In genomic region chr4:3818390-3818789, GRCh38 we compare ENCODE assay signal across 11 cellular contexts. TPM values are rescaled to one million over a fixed set of nuclear protein-coding genes. Genes with fewer than 3 reads are reported as not detected.
DNase-seq lines count a peak whose midpoint lies in the region; FAIRE-seq and TF ChIP-seq lines count a peak whose summit lies in the region.
"Not testable (repeated sequence)": the region's sequence is repeated elsewhere in the genome, so short reads cannot be mapped to it uniquely, and the experiment has no call there.
"Had no signal": no experiment of that assay in that cellular context is flagged by ENCODE, and none has a peak within 500 bp of the region (broad histone marks: within the 10 kb centered on the region; RNA-seq: fewer than 3 reads in every experiment).

No MANE protein-coding gene starts in this region.

- POLR2A ChIA-PET in Caco-2 (lab: Charles Lee); HEK293 (lab: Yijun Ruan, JAX): not testable (repeated sequence)

- not testable (repeated sequence) for H3K4me3 Mint-ChIP-seq in Caco-2 (ENCODE audit: unreplicated experiment); endodermal cell

- H3K27me3 ChIP-seq in Caco-2 (replicated peaks; ENCODE audit: control insufficient read depth, insufficient read depth, low read length); endodermal cell (ENCODE audit: control insufficient read depth, insufficient read depth, low read length, poor library complexity, severe bottlenecking): not testable (repeated sequence)

- H3K4me1 Mint-ChIP-seq in Caco-2 (ENCODE audit: low read depth, unreplicated experiment): peaks cover 20% of the 10 kb centered on the region
- H3K4me1 Mint-ChIP-seq in endodermal cell: peaks cover 20% of the 10 kb centered on the region

- not testable (repeated sequence) for H3K9me3 Mint-ChIP-seq in Caco-2 (ENCODE audit: unreplicated experiment); endodermal cell

- H3K4me3 ChIP-seq in Caco-2 (ENCODE audit: low read depth, low read length); HEK293 (ENCODE audit: low read depth, low read length); endodermal cell (ENCODE audit: low read length); kidney (ENCODE audit: low read length in 2 of 2): not testable (repeated sequence)

- H3K27ac ChIP-seq in HEK293 (ENCODE audit: extremely low read depth, low read depth, low read length); endodermal cell (ENCODE audit: low read depth, low read length); kidney (ENCODE audit: low read depth in 2 of 2, low read length in 2 of 2): not testable (repeated sequence)

- TF ChIP-seq CTCF in Caco-2 (IDR thresholded peaks at IDR 0.05; ENCODE audit: insufficient read depth in 1 of 2, low read depth in 1 of 2, low read length in 1 of 2, severe bottlenecking in 1 of 2, unreplicated experiment in 1 of 2); HEK293 (tag by site-specific recombination; IDR thresholded peaks at IDR 0.05); endodermal cell (conservative IDR thresholded peaks at IDR 0.05); kidney (IDR thresholded peaks at IDR 0.05; ENCODE audit: borderline replicate concordance, extremely low read depth, insufficient read depth): not testable (repeated sequence)

- CTCF ChIA-PET in Caco-2 (lab: Charles Lee); HEK293 (lab: Yijun Ruan, JAX): not testable (repeated sequence)

- DNase-seq in Caco-2: not testable (repeated sequence)
- DNase-seq in NCI-H2171 treated with DMSO at 0.1 percent for 48 hours (lab: John Stamatoyannopoulos, UW) (peak; percentile 93), NCI-H69 (lab: John Stamatoyannopoulos, UW) (peak; percentile 5), NCI-H82 treated with DMSO at 0.1 percent for 48 hours (lab: John Stamatoyannopoulos, UW; ENCODE audit: unreplicated experiment) (peak; percentile 75), endodermal cell (peak; percentile 65), kidney (peak; percentile 7), posterior vena cava (ENCODE audit: low spot score) (peak; percentile 8)

- WGBS in endodermal cell (ENCODE audit: insufficient coverage in 1 of 2, insufficient read length in 1 of 2), 2 experiments: 75 to 89% methylated on average over 3 to 4 of the region's 4 CpGs

- H3K27me3 Mint-ChIP-seq in Caco-2 (ENCODE audit: insufficient read depth, unreplicated experiment): not testable (repeated sequence)
- H3K27me3 Mint-ChIP-seq in endodermal cell (ENCODE audit: insufficient read depth): peaks cover 29% of the 10 kb centered on the region

- H3K36me3 ChIP-seq in Caco-2 (ENCODE audit: control insufficient read depth, insufficient read depth, low read length); HEK293 (ENCODE audit: control insufficient read depth in 2 of 2, insufficient read depth in 1 of 2, low read length in 2 of 2); endodermal cell (ENCODE audit: control insufficient read depth, insufficient read depth, low read length); kidney (ENCODE audit: control insufficient read depth in 1 of 2, insufficient read depth in 2 of 2, low read length in 2 of 2): not testable (repeated sequence)

- intact Hi-C loops in Caco-2 (cut with micrococcal nuclease; ENCODE audit: unreplicated experiment); kidney (cut with DNase I); posterior vena cava (cut with DNase I): not testable (repeated sequence)

- FAIRE-seq in kidney (lab: Jason Lieb, UNC): not testable (repeated sequence)

- H3K36me3 Mint-ChIP-seq in Caco-2 (ENCODE audit: insufficient read depth, unreplicated experiment); endodermal cell (ENCODE audit: low read depth): not testable (repeated sequence)

- BruUV-seq in Caco-2 (replicated peaks; lab: Mats Ljungman, UMichigan): not testable (repeated sequence)

- not testable (repeated sequence) for H3K9me3 ChIP-seq in Caco-2; HEK293 (ENCODE audit: control insufficient read depth, insufficient read depth, low read depth, low read length); endodermal cell (ENCODE audit: control insufficient read depth, low read length); kidney (ENCODE audit: control insufficient read depth in 1 of 2, low read length in 2 of 2)

- H3K27ac Mint-ChIP-seq in Caco-2 (ENCODE audit: unreplicated experiment): peak overlapping the region; percentile 54
- H3K27ac Mint-ChIP-seq in endodermal cell: not testable (repeated sequence)

- not testable (repeated sequence) for H3K9ac ChIP-seq in endodermal cell (ENCODE audit: extremely low read depth, low read length, poor library complexity, severe bottlenecking); kidney (ENCODE audit: low read length in 2 of 2)

- H3K4me1 ChIP-seq in Caco-2: peaks cover 25% of the 10 kb centered on the region
- H3K4me1 ChIP-seq in HEK293 (ENCODE audit: control insufficient read depth, insufficient read depth, low read length); endodermal cell (ENCODE audit: control insufficient read depth, insufficient read depth, low read length); kidney (ENCODE audit: control insufficient read depth in 1 of 2, insufficient read depth in 1 of 2, low read depth in 1 of 2, low read length in 2 of 2): not testable (repeated sequence)

TF ChIP-seq in HEK293, 187 proteins besides CTCF, POLR2A, EP300 and RAD21:
- TF ChIP-seq ZIC2 (tag by site-specific recombination; IDR thresholded peaks at IDR 0.05): peak; percentile 43

RNA-seq across cellular contexts. Expression of gene ADRA2C, which starts 52.2 kb away (rescaled TPM):
- total RNA-seq in Caco-2 (2022) (8.4 and 11.7 TPM in 2 replicates), endodermal cell (10 to 100 TPM; 16.0 to 17.3 TPM), kidney (36.2 TPM), posterior vena cava (10 to 100 TPM; 56.4 to 61.5 TPM)
- polyA plus RNA-seq in endodermal cell (2013, experiment 1 of 2): 6.2 TPM
- 6.1 TPM for polyA plus RNA-seq in endodermal cell (2013, experiment 2 of 2)
- polyA plus RNA-seq in kidney (ENCODE audit: insufficient read depth, low read depth, low replicate concordance): 21.9 TPM
- total RNA-seq: CD4-positive, alpha-beta T cell; CD8-positive, alpha-beta memory T cell had no signal
- polyA plus RNA-seq: CD14-positive monocyte; CD8-positive, alpha-beta memory T cell had no signal
